ENCODE assay signal across 1 cellular context in the genomic region with DNA sequence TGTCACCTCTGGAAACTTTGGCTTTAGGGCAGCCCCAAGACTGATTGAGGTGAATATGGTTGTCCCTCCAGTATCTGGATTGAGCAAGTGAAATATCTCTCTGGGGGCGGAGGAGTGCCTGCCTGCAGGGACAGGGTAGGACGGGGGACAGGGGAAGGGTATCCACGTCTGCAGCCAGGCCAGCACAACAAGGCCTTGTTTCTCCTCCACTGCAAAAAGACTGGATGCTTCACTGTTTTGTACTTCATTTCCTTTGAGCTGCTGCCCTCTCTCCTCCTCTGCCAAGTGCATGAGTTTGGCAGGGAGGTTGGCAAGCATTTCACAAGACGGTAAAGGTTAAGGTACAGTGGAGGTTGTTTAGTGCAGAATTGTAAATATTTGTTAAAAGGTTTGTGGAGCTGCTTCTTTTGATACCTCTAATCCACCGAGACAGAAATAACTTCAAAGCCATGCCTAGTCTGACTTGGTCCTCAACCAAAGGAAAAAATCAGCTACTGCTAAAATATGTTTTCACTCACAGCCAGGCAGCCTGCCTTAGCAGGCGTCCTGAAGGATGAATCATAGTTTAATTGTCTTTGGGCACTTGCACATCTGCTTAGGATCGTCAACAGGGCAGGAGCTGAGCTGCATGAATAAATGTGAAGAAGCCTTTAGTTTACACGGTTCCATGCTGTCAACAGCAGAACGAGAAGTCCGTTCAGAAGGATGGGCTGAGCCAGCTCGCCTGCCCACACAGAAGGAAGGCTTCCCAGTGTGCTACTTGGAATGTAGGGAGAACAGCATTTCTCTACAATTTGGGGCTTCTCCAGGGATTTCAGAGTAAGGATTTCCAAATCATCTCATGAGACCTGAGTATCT.
TF ChIP-seq lines count a peak whose summit lies in the region.

No MANE protein-coding gene starts in this region.

TF ChIP-seq in HepG2, 621 proteins besides CTCF, POLR2A, EP300 and RAD21 (continued from another document and continues in another):
- TF ChIP-seq, protein P1, sequence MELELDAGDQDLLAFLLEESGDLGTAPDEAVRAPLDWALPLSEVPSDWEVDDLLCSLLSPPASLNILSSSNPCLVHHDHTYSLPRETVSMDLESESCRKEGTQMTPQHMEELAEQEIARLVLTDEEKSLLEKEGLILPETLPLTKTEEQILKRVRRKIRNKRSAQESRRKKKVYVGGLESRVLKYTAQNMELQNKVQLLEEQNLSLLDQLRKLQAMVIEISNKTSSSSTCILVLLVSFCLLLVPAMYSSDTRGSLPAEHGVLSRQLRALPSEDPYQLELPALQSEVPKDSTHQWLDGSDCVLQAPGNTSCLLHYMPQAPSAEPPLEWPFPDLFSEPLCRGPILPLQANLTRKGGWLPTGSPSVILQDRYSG (CRISPR knock-in tag; IDR thresholded peaks at IDR 0.05): no peak
- TF ChIP-seq TAF15 (IDR thresholded peaks at IDR 0.05; ENCODE audit: low read depth, low read length, poor library complexity, severe bottlenecking) (no peak), YEATS2 (CRISPR knock-in tag; IDR thresholded peaks at IDR 0.05; ENCODE audit: borderline replicate concordance) (peak; percentile 75), ZSCAN30 (CRISPR knock-in tag; IDR thresholded peaks at IDR 0.05) (peak; percentile 51; the same call in 1 of the 2 replicates), FOXA3 (CRISPR knock-in tag; IDR thresholded peaks at IDR 0.05) (peak; percentile 99), SNAPC4 (CRISPR knock-in tag; IDR thresholded peaks at IDR 0.05) (0 out of 2 replicates have a peak, but pooled peaks have one; percentile 35), ZNF234 (CRISPR knock-in tag; conservative IDR thresholded peaks at IDR 0.05) (no peak), KLF13 (CRISPR knock-in tag; IDR thresholded peaks at IDR 0.05) (no peak), ZSCAN25 (CRISPR knock-in tag; IDR thresholded peaks at IDR 0.05) (peak; percentile 93), FOXP4 (CRISPR knock-in tag; IDR thresholded peaks at IDR 0.05) (peak; percentile 100), RXRA (CRISPR knock-in tag; IDR thresholded peaks at IDR 0.05) (peak; percentile 94; the same call in 1 of the 2 replicates), ZNF552 (CRISPR knock-in tag; IDR thresholded peaks at IDR 0.05; ENCODE audit: borderline replicate concordance) (peak; percentile 93; the same call in 1 of the 2 replicates), NCOA1 (CRISPR knock-in tag; IDR thresholded peaks at IDR 0.05) (0 out of 2 replicates have a peak, but pooled peaks have one; percentile 27), ZNF660 (CRISPR knock-in tag; IDR thresholded peaks at IDR 0.05; ENCODE audit: borderline replicate concordance, low read depth) (no peak), SP5 (CRISPR knock-in tag; IDR thresholded peaks at IDR 0.05; ENCODE audit: borderline replicate concordance, low read depth) (peak; percentile 94), GLI4 (CRISPR knock-in tag; IDR thresholded peaks at IDR 0.05; ENCODE audit: borderline replicate concordance) (no peak; the same call in 1 of the 2 replicates), FOXC1 (CRISPR knock-in tag; IDR thresholded peaks at IDR 0.05; ENCODE audit: borderline replicate concordance) (peak; percentile 87; the same call in 1 of the 2 replicates), ZNF614 (CRISPR knock-in tag; IDR thresholded peaks at IDR 0.05; ENCODE audit: borderline replicate concordance) (peak; percentile 99), ZNF510 (CRISPR knock-in tag; IDR thresholded peaks at IDR 0.05; ENCODE audit: low read depth) (no peak), ZMAT3 (CRISPR knock-in tag; conservative IDR thresholded peaks at IDR 0.05) (peak; percentile 77; the same call in 1 of the 2 replicates), TEAD2 (CRISPR knock-in tag; IDR thresholded peaks at IDR 0.05) (no peak), ZNF337 (CRISPR knock-in tag; IDR thresholded peaks at IDR 0.05; ENCODE audit: borderline replicate concordance, low read depth) (no peak), PRDM10 (CRISPR knock-in tag; IDR thresholded peaks at IDR 0.05; ENCODE audit: low read depth) (peak; percentile 91; the same call in 1 of the 2 replicates), MYC (CRISPR knock-in tag; IDR thresholded peaks at IDR 0.05; ENCODE audit: borderline replicate concordance) (peak; percentile 73; the same call in 1 of the 2 replicates), ZNF446 (CRISPR knock-in tag; IDR thresholded peaks at IDR 0.05) (no peak), GABPB1 (CRISPR knock-in tag; IDR thresholded peaks at IDR 0.05) (peak; percentile 70), JARID2 (CRISPR knock-in tag; IDR thresholded peaks at IDR 0.05; ENCODE audit: insufficient replicate concordance) (peak; percentile 66), AHDC1 (CRISPR knock-in tag; IDR thresholded peaks at IDR 0.05; ENCODE audit: borderline replicate concordance) (peak; percentile 100), CAMTA2 (CRISPR knock-in tag; IDR thresholded peaks at IDR 0.05; ENCODE audit: borderline replicate concordance) (no peak), HNF4A (CRISPR knock-in tag; IDR thresholded peaks at IDR 0.05) (peak; percentile 100), ZNF350 (CRISPR knock-in tag; IDR thresholded peaks at IDR 0.05; ENCODE audit: borderline replicate concordance, low read depth) (peak; percentile 99), ZNF629 (CRISPR knock-in tag; conservative IDR thresholded peaks at IDR 0.05) (peak; percentile 76), NR2F2 (IDR thresholded peaks at IDR 0.05; ENCODE audit: borderline replicate concordance, low read depth) (peak; percentile 95), ZNF75D (CRISPR knock-in tag; IDR thresholded peaks at IDR 0.05; ENCODE audit: borderline replicate concordance) (no peak), MEIS1 (CRISPR knock-in tag; IDR thresholded peaks at IDR 0.05; ENCODE audit: borderline replicate concordance) (peak; percentile 95), CC2D1A (CRISPR knock-in tag; IDR thresholded peaks at IDR 0.05) (0 out of 2 replicates have a peak, but pooled peaks have one; percentile 78), ZNF577 (CRISPR knock-in tag; IDR thresholded peaks at IDR 0.05; ENCODE audit: borderline replicate concordance, low read depth) (0 out of 2 replicates have a peak, but pooled peaks have one; percentile 43), ZNF33B (CRISPR knock-in tag; IDR thresholded peaks at IDR 0.05) (peak; percentile 78), ZFP36 (IDR thresholded peaks at IDR 0.05; ENCODE audit: borderline replicate concordance, low read depth, low read length, partially characterized antibody) (peak; percentile 86), ZFAT (CRISPR knock-in tag; conservative IDR thresholded peaks at IDR 0.05) (no peak)
- TF ChIP-seq, protein P2, sequence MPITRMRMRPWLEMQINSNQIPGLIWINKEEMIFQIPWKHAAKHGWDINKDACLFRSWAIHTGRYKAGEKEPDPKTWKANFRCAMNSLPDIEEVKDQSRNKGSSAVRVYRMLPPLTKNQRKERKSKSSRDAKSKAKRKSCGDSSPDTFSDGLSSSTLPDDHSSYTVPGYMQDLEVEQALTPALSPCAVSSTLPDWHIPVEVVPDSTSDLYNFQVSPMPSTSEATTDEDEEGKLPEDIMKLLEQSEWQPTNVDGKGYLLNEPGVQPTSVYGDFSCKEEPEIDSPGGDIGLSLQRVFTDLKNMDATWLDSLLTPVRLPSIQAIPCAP (CRISPR knock-in tag; IDR thresholded peaks at IDR 0.05; ENCODE audit: low read depth): no peak
